Comparison of ENCODE assay signal across 9 cellular contexts in the genomic region with DNA sequence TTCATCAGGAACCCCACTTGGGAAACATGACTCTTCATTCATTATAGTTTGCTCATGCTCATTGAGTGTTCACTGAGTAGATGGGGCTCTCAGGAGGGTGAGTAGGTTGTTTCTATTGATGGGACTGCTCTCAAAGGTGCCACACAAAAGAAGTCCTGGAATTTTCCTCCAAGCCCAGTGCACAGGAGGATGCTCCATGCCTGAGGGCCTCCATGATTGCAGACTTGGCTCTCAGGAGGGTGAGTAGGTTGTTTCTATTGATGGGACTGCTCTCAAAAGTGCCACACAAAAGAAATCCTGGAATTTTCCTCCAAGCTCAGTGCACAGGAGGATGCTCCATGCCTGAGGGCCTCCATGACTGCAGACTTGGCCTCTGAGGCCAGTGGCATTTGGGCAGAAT.
"Had no signal": no experiment of that assay in that cellular context is flagged by ENCODE, and none has a peak within 500 bp of the region (broad histone marks: within the 10 kb centered on the region; RNA-seq: fewer than 3 reads in every experiment).

No MANE protein-coding gene starts in this region.

- H3K4me1 ChIP-seq: HAP-1 had no signal

- H3K4me3 ChIP-seq: GM23248, GM23338, HAP-1 had no signal

- H3K36me3 ChIP-seq: HAP-1 had no signal

- H3K9me3 ChIP-seq: HAP-1 had no signal

- ATAC-seq: GM23338, HCT116 had no signal

- DNase-seq: GM23248, GOT3, H7, H9, HCEC 1CT, HFFc6 had no signal

- H3K4me2 ChIP-seq: GM23338 had no signal

- H2AFZ ChIP-seq: GM23248, GM23338 had no signal

- H3K27ac ChIP-seq: GM23248 had no signal
